32 cellular contexts compared by ENCODE assay signal in genomic region chr1:71031426-71031825, GRCh38. TPM values are rescaled to one million over a fixed set of nuclear protein-coding genes. Genes with fewer than 3 reads are reported as not detected.
A peak's percentile ranks its signal among the peaks of the same experiment; 100 is the strongest.
DNase-seq lines count a peak whose midpoint lies in the region; ATAC-seq and FAIRE-seq lines count a peak whose summit lies in the region.
"Had no signal": no experiment of that assay in that cellular context is flagged by ENCODE, and none has a peak within 500 bp of the region (broad histone marks: within the 10 kb centered on the region; RNA-seq: fewer than 3 reads in every experiment).

No MANE protein-coding gene starts in this region.

- no peaks in the 10 kb centered on the region for H3K9me3 ChIP-seq in mesenchymal stem cell (ENCODE audit: control insufficient read depth, low read length)
- H3K9me3 ChIP-seq: BE2C, mucosa of descending colon, prostate gland, right lobe of liver had no signal

- FAIRE-seq in frontal cortex (lab: Jason Lieb, UNC), result no peak
- FAIRE-seq: GM12892 had no signal

- no peak overlapping the region for H2BK120ac ChIP-seq in mesenchymal stem cell (ENCODE audit: low read depth, low read length)

- H2BK5ac ChIP-seq in mesenchymal stem cell (ENCODE audit: low read depth, low read length, poor library complexity, severe bottlenecking), result no peak overlapping the region

- ATAC-seq in GM18858 (IDR thresholded peaks at IDR 0.05; ENCODE audit: unreplicated experiment) (no peak), HG02798 (IDR thresholded peaks at IDR 0.05; ENCODE audit: poor library complexity, unreplicated experiment) (no peak)
- ATAC-seq: mucosa of descending colon, natural killer cell, right lobe of liver, T-cell had no signal

- no peak overlapping the region for H4K91ac ChIP-seq in mesenchymal stem cell (ENCODE audit: low read length)

- H3K23ac ChIP-seq in mesenchymal stem cell (ENCODE audit: low read length in 2 of 2), result no peak overlapping the region

- no peak overlapping the region for H3K18ac ChIP-seq in mesenchymal stem cell (ENCODE audit: low read depth in 1 of 2, low read length in 2 of 2)

- peaks cover 0 to 4% of the 10 kb centered on the region in 2 experiments for H3K27me3 ChIP-seq in mesenchymal stem cell (ENCODE audit: control insufficient read depth in 1 of 2, insufficient read depth in 1 of 2, low read length in 2 of 2)
- H3K27me3 ChIP-seq: BE2C, right lobe of liver had no signal

- peak overlapping the region; percentile 29 for H3K9ac ChIP-seq in mesenchymal stem cell (ENCODE audit: low read length)

- no peak overlapping the region for H4K8ac ChIP-seq in mesenchymal stem cell (ENCODE audit: low read length)

- no peak overlapping the region for H2AK5ac ChIP-seq in mesenchymal stem cell (ENCODE audit: low read length, severe bottlenecking)

- H3K4me2 ChIP-seq in mesenchymal stem cell (ENCODE audit: low read length, poor library complexity, severe bottlenecking), result no peak overlapping the region

- H3K4me1 ChIP-seq in mesenchymal stem cell (ENCODE audit: control insufficient read depth, insufficient read depth, low read depth, low read length), result no peaks in the 10 kb centered on the region
- H3K4me1 ChIP-seq: BE2C, prostate gland, right lobe of liver had no signal

- H3K79me1 ChIP-seq in mesenchymal stem cell (replicated peaks; ENCODE audit: low read length, poor library complexity, severe bottlenecking), result no peaks in the 10 kb centered on the region

- peaks cover 0 to 4% of the 10 kb centered on the region in 2 experiments for H3K36me3 ChIP-seq in mesenchymal stem cell (ENCODE audit: control insufficient read depth in 1 of 2, insufficient read depth in 2 of 2, low read depth in 1 of 2, low read length in 2 of 2)
- H3K36me3 ChIP-seq: BE2C, prostate gland, right lobe of liver had no signal

- no peak overlapping the region for H3K4me3 ChIP-seq in mesenchymal stem cell (ENCODE audit: insufficient read depth in 1 of 2, low read depth in 1 of 2, low read length in 2 of 2)
- H3K4me3 ChIP-seq: lung, mucosa of descending colon, prostate gland, right lobe of liver had no signal

- no peak overlapping the region for H3K4ac ChIP-seq in mesenchymal stem cell (ENCODE audit: low read depth in 1 of 2, low read length in 2 of 2)

- H3K27ac ChIP-seq in mesenchymal stem cell (ENCODE audit: low read length, poor library complexity, severe bottlenecking), result no peak overlapping the region
- H3K27ac ChIP-seq: prostate gland, right lobe of liver had no signal

- DNase-seq in AG08395 (ENCODE audit: low spot score) (peak; percentile 65), GM04504 (ENCODE audit: low read depth) (peak; percentile 57), T1000 (lab: John Stamatoyannopoulos, UW) (peak; percentile 20), mesenchymal stem cell (no peak), frontal cortex (ENCODE audit: low spot score in 2 of 2) (no peak), kidney glomerular epithelial cell (lab: John Stamatoyannopoulos, UW) (no peak)
- DNase-seq: 8988T; activated B cell treated with CpG ODN at 0.5 μM for 24 hours; activated CD4-positive, alpha-beta T cell treated with anti-CD3 and anti-CD28 coated beads, Interleukin-2, amount 10 ng/mL, durations not matched to agents 7 days and 5 days; activated effector memory CD4-positive, alpha-beta T cell treated with anti-CD3 and anti-CD28 coated beads, Interleukin-2, amount 50 U/mL, for 16 hours; activated T-cell treated with anti-CD3 and anti-CD28 coated beads, Interleukin-2, amount 50 U/mL, for 1 hour; BE2C; DMS 273 treated with DMSO at 0.1 percent for 48 hours; foreskin melanocyte; H9; mucosa of descending colon; natural killer cell; NCI-H1694; NCI-H446 treated with DMSO at 0.1 percent for 48 hours; NCI-H82; nucleus accumbens; right lobe of liver; SIG-M5; stimulated activated CD4-positive, alpha-beta T cell treated with anti-CD3 and anti-CD28 coated beads, Interleukin-4, amount 100 ng/mL, for 24 hours; T-cell had no signal

- no peak overlapping the region for H3K14ac ChIP-seq in mesenchymal stem cell (ENCODE audit: low read length in 2 of 2)

- no peak overlapping the region for H2BK12ac ChIP-seq in mesenchymal stem cell (ENCODE audit: low read length in 2 of 2)

- no peak overlapping the region for H2AFZ ChIP-seq in mesenchymal stem cell (ENCODE audit: low read depth, low read length)

- no peak overlapping the region for H2BK15ac ChIP-seq in mesenchymal stem cell (ENCODE audit: low read depth, poor library complexity, severe bottlenecking)

RNA-seq across cellular contexts. Expression of gene PTGER3, which starts 16.2 kb away (rescaled TPM):
- polyA plus RNA-seq in mesenchymal stem cell (2013, experiment 1 of 2), result 0.01 TPM
- 0.03 TPM for polyA plus RNA-seq in mesenchymal stem cell (2013, experiment 2 of 2)
- total RNA-seq in frontal cortex, result 2.4 TPM
- total RNA-seq: activated CD8-positive, alpha-beta memory T cell treated with anti-CD3 and anti-CD28 coated beads for 36 hours; LHCN-M2 had no signal

RNA-seq across cellular contexts. Expression of gene ZRANB2, which starts 49.4 kb away (rescaled TPM):
- 75.6 TPM for polyA plus RNA-seq in mesenchymal stem cell (2013, experiment 1 of 2)
- 74.9 TPM for polyA plus RNA-seq in mesenchymal stem cell (2013, experiment 2 of 2)
- 64.0 TPM for total RNA-seq in frontal cortex

Comparison
In these comparisons a context has a peak if more than half of its experiments do, and no peak if none do; other contexts are left out.
1. DNase-seq: peak in AG08395 (single experiment), GM04504 (single experiment) and T1000 (single experiment); none in mesenchymal stem cell (single experiment), frontal cortex (0 of 2) and kidney glomerular epithelial cell (single experiment).